18 cellular contexts compared by ENCODE assay signal in the genomic region with DNA sequence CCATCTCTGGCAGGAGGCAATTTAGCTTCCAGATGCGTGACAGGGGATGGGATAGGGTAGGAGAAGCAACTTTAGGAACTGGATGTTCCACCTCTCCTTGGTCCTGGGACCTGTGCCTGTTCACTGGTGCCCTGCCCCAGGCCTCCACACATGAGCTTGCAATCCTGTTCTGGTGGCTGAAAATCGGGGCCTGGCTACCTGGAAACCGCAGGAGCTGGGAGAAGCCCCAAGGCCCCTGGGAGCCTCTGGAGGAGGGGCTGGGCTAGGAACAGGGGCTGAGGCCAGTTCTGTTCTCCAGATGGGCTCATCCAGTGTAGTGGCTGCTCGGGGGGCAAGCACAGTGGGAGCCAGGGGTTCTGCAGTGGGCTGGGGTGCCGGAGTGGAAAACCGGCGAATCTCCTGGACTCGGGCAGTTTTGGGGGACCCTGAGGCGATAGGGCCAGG. TPM values are rescaled to one million over a fixed set of nuclear protein-coding genes. Genes with fewer than 3 reads are reported as not detected.
DNase-seq lines count a peak whose midpoint lies in the region; ATAC-seq and TF ChIP-seq lines count a peak whose summit lies in the region.
"Had no signal": no experiment of that assay in that cellular context is flagged by ENCODE, and none has a peak within 500 bp of the region (broad histone marks: within the 10 kb centered on the region; RNA-seq: fewer than 3 reads in every experiment).

No MANE protein-coding gene starts in this region.

- H3K36me3 Mint-ChIP-seq in CD8-positive, alpha-beta T cell: no peaks in the 10 kb centered on the region
- H3K36me3 Mint-ChIP-seq in T-cell (no peaks in the 10 kb centered on the region), neural crest cell (ENCODE audit: low read depth) (no peaks in the 10 kb centered on the region)

- intact Hi-C loops in CD8-positive, alpha-beta T cell (cut with DNase I, micrococcal nuclease): loop anchor here in 1 of 2 experiments (5.0 kb wide), 1 partner anchor 384 kb away; no protein-coding TSS in a partner anchor

- peaks cover 7% of the 10 kb centered on the region for H3K27me3 Mint-ChIP-seq in CD8-positive, alpha-beta T cell (ENCODE audit: low read depth)
- H3K27me3 Mint-ChIP-seq in T-cell (peaks cover 6 to 8% of the 10 kb centered on the region in 2 donors), neural crest cell (ENCODE audit: low read depth) (no peaks in the 10 kb centered on the region)

- no peaks in the 10 kb centered on the region for H3K4me1 ChIP-seq in CD8-positive, alpha-beta T cell (ENCODE audit: insufficient read depth, low read length)
- peaks cover 0 to 45% of the 10 kb centered on the region in 2 donors for H3K4me1 ChIP-seq in right atrium auricular region
- H3K4me1 ChIP-seq in foreskin keratinocyte: peaks cover 9% of the 10 kb centered on the region
- H3K4me1 ChIP-seq: pancreas had no signal

- no peak for ATAC-seq in CD8-positive, alpha-beta T cell
- ATAC-seq in T-cell (replicated peaks in 1 of 4) (no peak), foreskin keratinocyte (no peak)
- ATAC-seq: GM12878 had no signal

- H3K27ac ChIP-seq in CD8-positive, alpha-beta T cell (ENCODE audit: low read depth, low read length): no peak overlapping the region
- H3K27ac ChIP-seq in right atrium auricular region: peak overlapping the region; percentile 77 to 95
- H3K27ac ChIP-seq in foreskin keratinocyte: no peak overlapping the region
- H3K27ac ChIP-seq: HL-60, pancreas, SJSA1 had no signal

- H3K4me3 Mint-ChIP-seq in CD8-positive, alpha-beta T cell: peak overlapping the region; percentile 74
- peak overlapping the region in 2 of 3 donors; percentile 28 to 80 for H3K4me3 Mint-ChIP-seq in T-cell
- no peak overlapping the region for H3K4me3 Mint-ChIP-seq in neural crest cell

- no peaks in the 10 kb centered on the region for H3K27me3 ChIP-seq in CD8-positive, alpha-beta T cell (ENCODE audit: insufficient read depth, low read length)
- H3K27me3 ChIP-seq in right atrium auricular region: no peaks in the 10 kb centered on the region
- H3K27me3 ChIP-seq in foreskin keratinocyte: no peaks in the 10 kb centered on the region
- H3K27me3 ChIP-seq: adrenal gland, pancreas, SJSA1 had no signal

- no peak for TF ChIP-seq CTCF in CD8-positive, alpha-beta T cell (IDR thresholded peaks at IDR 0.05)
- no peak for TF ChIP-seq CTCF in right atrium auricular region (IDR thresholded peaks at IDR 0.05)
- no peak for TF ChIP-seq CTCF in neural crest cell (conservative IDR thresholded peaks at IDR 0.05)
- TF ChIP-seq CTCF in foreskin keratinocyte (conservative IDR thresholded peaks at IDR 0.05): no peak

- H3K9me3 Mint-ChIP-seq in CD8-positive, alpha-beta T cell: no peaks in the 10 kb centered on the region
- H3K9me3 Mint-ChIP-seq in T-cell (no peaks in the 10 kb centered on the region), neural crest cell (no peaks in the 10 kb centered on the region)

- H3K4me1 Mint-ChIP-seq in CD8-positive, alpha-beta T cell (ENCODE audit: low read depth): peaks cover 6% of the 10 kb centered on the region
- H3K4me1 Mint-ChIP-seq in T-cell: peaks cover 4 to 10% (median 4%) of the 10 kb centered on the region in 3 donors
- peaks cover 32% of the 10 kb centered on the region for H3K4me1 Mint-ChIP-seq in neural crest cell

- no peaks in the 10 kb centered on the region for H3K9me3 ChIP-seq in CD8-positive, alpha-beta T cell (ENCODE audit: low read length)
- no peaks in the 10 kb centered on the region for H3K9me3 ChIP-seq in right atrium auricular region
- H3K9me3 ChIP-seq: adrenal gland, pancreas, SJSA1 had no signal

- H3K4me3 ChIP-seq in CD8-positive, alpha-beta T cell (ENCODE audit: low read depth, low read length): no peak overlapping the region
- H3K4me3 ChIP-seq in right atrium auricular region: peak overlapping the region; percentile 55 to 60
- H3K4me3 ChIP-seq: GM12878, SJSA1 had no signal

- H3K27ac Mint-ChIP-seq in CD8-positive, alpha-beta T cell: no peak overlapping the region
- H3K27ac Mint-ChIP-seq in T-cell: no peak overlapping the region
- H3K27ac Mint-ChIP-seq in neural crest cell (ENCODE audit: unreplicated experiment): peak overlapping the region; percentile 6

- CTCF ChIA-PET in CD8-positive, alpha-beta T cell (lab: Charles Lee): interaction anchor here (0.7 to 14.5 kb wide), 4 partner anchors 11 to 135 kb away, joined by 3 to 283 read pairs (median 4); no protein-coding TSS in a partner anchor
- CTCF ChIA-PET in T-cell (lab: Charles Lee): interaction anchor here in 1 of 2 donors (0.7 to 4.5 kb wide), 2 partner anchors 117 to 609 kb away, joined by 3 to 53 read pairs; no protein-coding TSS in a partner anchor

- H3K36me3 ChIP-seq in CD8-positive, alpha-beta T cell (ENCODE audit: insufficient read depth, low read length): no peaks in the 10 kb centered on the region
- peaks cover 20% of the 10 kb centered on the region for H3K36me3 ChIP-seq in right atrium auricular region
- H3K36me3 ChIP-seq: adrenal gland, pancreas, SJSA1 had no signal

- no peak for DNase-seq in CD8-positive, alpha-beta T cell
- DNase-seq in T-cell: no peak
- no peak for DNase-seq in right atrium auricular region (ENCODE audit: low spot score)
- no peak for DNase-seq in neural crest cell (ENCODE audit: low read depth, low spot score)
- no peak for DNase-seq in T1000 (lab: John Stamatoyannopoulos, UW)
- DNase-seq in HUDEP-2 (lab: John Stamatoyannopoulos, UW; ENCODE audit: unreplicated experiment in 76 of 76): no peak
- no peak for DNase-seq in foreskin keratinocyte
- no peak for DNase-seq in MV-4-11 (lab: John Stamatoyannopoulos, UW)
- DNase-seq: activated CD8-positive, alpha-beta memory T cell treated with anti-CD3 and anti-CD28 coated beads, Interleukin-2, amount 50 U/mL, for 4 hours; foreskin melanocyte; NCI-H2081 had no signal

- POLR2A ChIA-PET in CD8-positive, alpha-beta T cell (lab: Charles Lee): interaction anchor here (1.2 kb wide), 1 partner anchor 151 kb away, joined by 3 read pairs; the partner anchor contains the start of gene PPP3CB
- POLR2A ChIA-PET in T-cell (lab: Charles Lee): no interaction called here

RNA-seq across cellular contexts. Expression of gene MYOZ1, which starts 5.3 kb away (rescaled TPM):
- total RNA-seq in CD8-positive, alpha-beta T cell: not detected
- total RNA-seq in T-cell (not detected), right atrium auricular region (10 to 100 TPM in 1 of 2 donors, 1 to 10 TPM in 1; 2.3 to 51.0 TPM), neural crest cell (0.16 and 0.18 TPM in 2 replicates), foreskin keratinocyte (not detected in 2 replicates)
- polyA plus RNA-seq in foreskin keratinocyte: 0.02 TPM in 1 of 2 replicates, not detected in the other
- total RNA-seq: dermis microvascular lymphatic vessel endothelial cell, SJSA1 had no signal

RNA-seq across cellular contexts. Expression of gene SYNPO2L, which starts 9.2 kb away (rescaled TPM):
- not detected for total RNA-seq in CD8-positive, alpha-beta T cell
- total RNA-seq in T-cell: not detected
- 100 to 1,000 TPM; 167 to 230 TPM for total RNA-seq in right atrium auricular region
- total RNA-seq in neural crest cell: 0.12 and 0.20 TPM in 2 replicates
- not detected in 2 replicates for total RNA-seq in foreskin keratinocyte
- not detected in 2 replicates for polyA plus RNA-seq in foreskin keratinocyte
- total RNA-seq: dermis microvascular lymphatic vessel endothelial cell, M059J, SJSA1 had no signal

RNA-seq across cellular contexts. Expression of gene AGAP5, which starts 51.3 kb away (rescaled TPM):
- total RNA-seq in CD8-positive, alpha-beta T cell: 1 to 10 TPM; 3.0 to 3.7 TPM
- total RNA-seq in T-cell: 10 to 100 TPM; 11.6 to 17.0 (median 14.7) TPM
- total RNA-seq in right atrium auricular region: 1 to 10 TPM; 1.5 to 1.9 TPM
- total RNA-seq in neural crest cell: 8.8 TPM in 2 replicates
- 2.6 and 3.4 TPM in 2 replicates for total RNA-seq in foreskin keratinocyte
- polyA plus RNA-seq in foreskin keratinocyte: 0.97 and 1.2 TPM in 2 replicates

RNA-seq across cellular contexts. Expression of gene USP54, which starts 55.5 kb away (rescaled TPM):
- 1 to 10 TPM; 2.0 to 2.9 TPM for total RNA-seq in CD8-positive, alpha-beta T cell
- total RNA-seq in T-cell (1 to 10 TPM; 4.2 to 6.6 (median 5.5) TPM), right atrium auricular region (10 to 100 TPM; 22.3 to 24.3 TPM), neural crest cell (64.8 and 66.1 TPM in 2 replicates), foreskin keratinocyte (10.7 and 11.5 TPM in 2 replicates)
- polyA plus RNA-seq in foreskin keratinocyte: 2.5 and 2.7 TPM in 2 replicates

Comparison
In these comparisons a context has a peak if more than half of its experiments do, and no peak if none do; other contexts are left out.
1. H3K27ac ChIP-seq: peak in right atrium auricular region (2 of 2); none in CD8-positive, alpha-beta T cell (single experiment) and foreskin keratinocyte (single experiment).
2. RNA of gene SYNPO2L, which starts 9.2 kb away (total RNA-seq): 167 to 230 TPM in right atrium auricular region; 0.12 to 0.20 TPM in neural crest cell, not detected in CD8-positive, alpha-beta T cell, not detected in T-cell and not detected in foreskin keratinocyte; every median in the first group is over 100 times any median in the second.